1 cellular context compared by ENCODE assay signal in genomic region chr1:65323246-65323645, GRCh38.
TF ChIP-seq lines count a peak whose summit lies in the region.

No MANE protein-coding gene starts in this region.

TF ChIP-seq in K562, 482 proteins besides CTCF, POLR2A, EP300 and RAD21 (continued from another document and continues in another):
- TF ChIP-seq BCLAF1 (IDR thresholded peaks at IDR 0.05; ENCODE audit: borderline replicate concordance in 1 of 2, control insufficient read depth in 1 of 2, low read depth in 2 of 2, low read length in 1 of 2) (no peak), AFF4 (CRISPR knock-in tag; IDR thresholded peaks at IDR 0.05) (no peak), NFATC3 (IDR thresholded peaks at IDR 0.05) (no peak), NBN (IDR thresholded peaks at IDR 0.05; ENCODE audit: low read depth) (no peak), RHOXF2B (CRISPR knock-in tag; conservative IDR thresholded peaks at IDR 0.05) (no peak), YBX1 (IDR thresholded peaks at IDR 0.05) (no peak), ARID1B (IDR thresholded peaks at IDR 0.05) (0 out of 2 replicates have a peak, but pooled peaks have one; percentile 24), RFX1 (IDR thresholded peaks at IDR 0.05) (no peak), ARHGAP35 (IDR thresholded peaks at IDR 0.05; ENCODE audit: partially characterized antibody) (no peak), TRIM28 (IDR thresholded peaks at IDR 0.05) (peak; percentile 87), MBD1 (CRISPR knock-in tag; IDR thresholded peaks at IDR 0.05) (no peak), IRF1 (CRISPR knock-in tag; IDR thresholded peaks at IDR 0.05; ENCODE audit: borderline replicate concordance) (no peak), ZNF431 (CRISPR knock-in tag; IDR thresholded peaks at IDR 0.05) (peak; percentile 98), ZNF124 (CRISPR knock-in tag; IDR thresholded peaks at IDR 0.05) (no peak), JUN (IDR thresholded peaks at IDR 0.05; ENCODE audit: borderline replicate concordance, low read depth, low read length) (peak; percentile 36; the same call in 1 of the 2 replicates), JUN (CRISPR knock-in tag; IDR thresholded peaks at IDR 0.05; ENCODE audit: borderline replicate concordance) (no peak), ZNF41 (CRISPR knock-in tag; conservative IDR thresholded peaks at IDR 0.05) (no peak), KAT8 (IDR thresholded peaks at IDR 0.05; ENCODE audit: low read depth) (no peak), ZNF23 (CRISPR knock-in tag; IDR thresholded peaks at IDR 0.05) (no peak), TRIM25 (IDR thresholded peaks at IDR 0.05; ENCODE audit: borderline replicate concordance) (no peak), MAZ (CRISPR knock-in tag; conservative IDR thresholded peaks at IDR 0.05 in 1 of 2, IDR thresholded peaks at IDR 0.05 in 1 of 2) (no peak), ZNF77 (CRISPR knock-in tag; IDR thresholded peaks at IDR 0.05) (no peak), GTF2B (IDR thresholded peaks at IDR 0.05; ENCODE audit: extremely low read depth, insufficient read length) (no peak), RERE (CRISPR knock-in tag; IDR thresholded peaks at IDR 0.05; ENCODE audit: borderline replicate concordance) (no peak), SREBF1 (IDR thresholded peaks at IDR 0.05; ENCODE audit: borderline replicate concordance, low read depth, low read length) (no peak), THAP12 (CRISPR knock-in tag; IDR thresholded peaks at IDR 0.05) (no peak), ZNF280A (IDR thresholded peaks at IDR 0.05; ENCODE audit: low read depth, partially characterized antibody) (peak; percentile 23), NONO (IDR thresholded peaks at IDR 0.05; ENCODE audit: low read depth in 2 of 2, low read length in 1 of 2) (no peak), SUPT5H (IDR thresholded peaks at IDR 0.05) (no peak), FOXA1 (IDR thresholded peaks at IDR 0.05; ENCODE audit: borderline replicate concordance) (no peak), CBX5 (IDR thresholded peaks at IDR 0.05; ENCODE audit: borderline replicate concordance, low read depth) (peak; percentile 60; the same call in 1 of the 2 replicates), PHTF2 (CRISPR knock-in tag; IDR thresholded peaks at IDR 0.05) (no peak), NFIC (IDR thresholded peaks at IDR 0.05) (no peak), E2F1 (CRISPR knock-in tag; IDR thresholded peaks at IDR 0.05) (no peak)
